8 cellular contexts compared by ENCODE assay signal in genomic region chr1:178993559-178993958, GRCh38.
"Had no signal": no experiment of that assay in that cellular context is flagged by ENCODE, and none has a peak within 500 bp of the region (broad histone marks: within the 10 kb centered on the region; RNA-seq: fewer than 3 reads in every experiment).

No MANE protein-coding gene starts in this region.

- ATAC-seq: GM12878 had no signal

- DNase-seq: GDM1, GF-D8 had no signal

- H3K4me3 ChIP-seq: GM12878 had no signal

- FAIRE-seq: G401.6, GM12878, GM12891, GM12892, GM18507, GM19239 had no signal
